21 cellular contexts compared by ENCODE assay signal in the genomic region with DNA sequence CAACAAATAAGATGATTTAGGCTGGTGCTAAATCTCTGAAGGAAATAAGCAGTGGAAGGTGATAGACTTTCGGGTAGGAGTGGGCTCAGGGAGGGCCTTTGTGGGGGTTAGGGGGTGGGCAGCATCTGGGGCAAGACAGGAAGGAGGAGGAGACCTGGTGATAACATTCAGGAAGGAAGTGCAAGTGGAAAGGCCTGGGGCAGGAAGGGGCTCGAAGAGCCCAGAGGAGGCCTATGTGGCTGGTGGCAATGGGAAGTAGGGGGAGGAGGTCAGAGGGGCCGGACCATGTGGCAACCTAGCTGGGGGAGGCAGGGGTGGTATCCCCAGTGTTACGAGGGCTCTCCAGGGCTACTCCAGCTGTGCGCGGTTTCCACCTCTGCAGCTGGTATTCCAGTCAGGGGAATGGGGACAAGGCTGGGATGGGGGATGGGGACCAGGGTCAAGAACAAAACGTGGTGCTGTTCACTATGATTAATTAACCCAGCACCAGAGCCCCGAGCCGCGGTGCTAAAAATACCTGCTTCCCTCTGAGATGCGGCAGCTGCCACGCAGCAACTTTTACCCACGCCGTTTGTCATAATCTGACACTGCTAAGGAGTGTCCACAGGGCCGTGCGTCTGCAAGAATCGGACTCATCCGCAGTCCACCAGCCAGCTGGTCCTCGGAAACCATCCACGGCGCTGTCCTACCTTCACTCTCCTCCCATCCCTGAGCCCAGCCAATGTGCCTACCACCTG. TPM values are rescaled to one million over a fixed set of nuclear protein-coding genes. Genes with fewer than 3 reads are reported as not detected.
DNase-seq lines count a peak whose midpoint lies in the region; ATAC-seq and TF ChIP-seq lines count a peak whose summit lies in the region.
"Had no signal": no experiment of that assay in that cellular context is flagged by ENCODE, and none has a peak within 500 bp of the region (broad histone marks: within the 10 kb centered on the region; RNA-seq: fewer than 3 reads in every experiment).

No MANE protein-coding gene starts in this region.

- no peaks in the 10 kb centered on the region for H3K36me3 Mint-ChIP-seq in endothelial cell (ENCODE audit: low read depth, unreplicated experiment)
- H3K36me3 Mint-ChIP-seq: naive B cell had no signal

- peak overlapping the region; percentile 4 for H3K27ac Mint-ChIP-seq in endothelial cell (ENCODE audit: unreplicated experiment)
- H3K27ac Mint-ChIP-seq: activated CD4-positive, alpha-beta T cell treated with anti-CD3 and anti-CD28 coated beads, Interleukin-2, amount 10 ng/mL, durations not matched to agents 7 days and 5 days; activated T-cell treated with anti-CD3 and anti-CD28 coated beads, Interleukin-2, amount 50 U/mL, for 72 hours; T-helper 2 cell treated with Interferon-gamma antibody and Interleukin-4, amounts not matched to agents 5 μg/mL and 100 μg/mL, for 36 hours had no signal

- H3K9ac ChIP-seq in mammary epithelial cell (ENCODE audit: insufficient read depth, low read length): no peak overlapping the region
- H3K9ac ChIP-seq: GM23248 had no signal

- H2AFZ ChIP-seq in mammary epithelial cell (ENCODE audit: low read depth, low read length): no peak overlapping the region
- H2AFZ ChIP-seq: GM23248 had no signal

- H3K36me3 ChIP-seq in upper lobe of right lung (no peaks in the 10 kb centered on the region), mammary epithelial cell (ENCODE audit: insufficient read depth, low read length) (no peaks in the 10 kb centered on the region)

- peak overlapping the region; percentile 42 for H3K4me3 Mint-ChIP-seq in endothelial cell (ENCODE audit: unreplicated experiment)
- H3K4me3 Mint-ChIP-seq: activated CD4-positive, alpha-beta T cell treated with anti-CD3 and anti-CD28 coated beads, Interleukin-2, amount 10 ng/mL, durations not matched to agents 7 days and 5 days; activated T-cell treated with anti-CD3 and anti-CD28 coated beads, Interleukin-2, amount 50 U/mL, for 72 hours; T-helper 2 cell treated with Interferon-gamma antibody and Interleukin-4, amounts not matched to agents 5 μg/mL and 100 μg/mL, for 36 hours had no signal

- H3K4me3 ChIP-seq in upper lobe of right lung (no peak overlapping the region), mammary epithelial cell (replicated peaks in 1 of 3; ENCODE audit: insufficient read depth in 1 of 3, low read depth in 2 of 3, low read length in 3 of 3) (no peak overlapping the region)
- H3K4me3 ChIP-seq: GM23248, testis had no signal

- H3K9me3 Mint-ChIP-seq in endothelial cell (ENCODE audit: unreplicated experiment): peaks cover 4% of the 10 kb centered on the region
- H3K9me3 Mint-ChIP-seq: activated CD4-positive, alpha-beta T cell treated with anti-CD3 and anti-CD28 coated beads, Interleukin-2, amount 10 ng/mL, durations not matched to agents 7 days and 5 days; activated T-cell treated with anti-CD3 and anti-CD28 coated beads, Interleukin-2, amount 50 U/mL, for 72 hours; naive B cell; T-helper 2 cell treated with Interferon-gamma antibody and Interleukin-4, amounts not matched to agents 5 μg/mL and 100 μg/mL, for 36 hours had no signal

- H3K4me1 ChIP-seq in upper lobe of right lung (peaks cover 12% of the 10 kb centered on the region), mammary epithelial cell (ENCODE audit: insufficient read depth, low read length) (no peaks in the 10 kb centered on the region)

- in situ Hi-C loops in mammary epithelial cell (cut with MboI; ENCODE audit: low sequenced_read_pairs in 2 of 2): no loop called here

- peaks cover 38% of the 10 kb centered on the region for H3K4me1 Mint-ChIP-seq in endothelial cell (ENCODE audit: unreplicated experiment)

- H3K27me3 Mint-ChIP-seq in endothelial cell (ENCODE audit: unreplicated experiment): peaks cover 5% of the 10 kb centered on the region

- WGBS in mammary epithelial cell (ENCODE audit: low coverage, missing lambda C conversion rate): 62% methylated on average over 9 of the region's 21 CpGs

- H3K79me2 ChIP-seq in mammary epithelial cell (ENCODE audit: insufficient read depth, low read length): no peaks in the 10 kb centered on the region

- ATAC-seq in upper lobe of right lung (peak; percentile 18), HG02588 (IDR thresholded peaks at IDR 0.05; ENCODE audit: unreplicated experiment) (no peak), GM18870 (IDR thresholded peaks at IDR 0.05; ENCODE audit: unreplicated experiment) (no peak)
- ATAC-seq: activated T-cell treated with anti-CD3 and anti-CD28 coated beads, Interleukin-2, amount 50 U/mL, for 72 hours had no signal

- H3K4me2 ChIP-seq in mammary epithelial cell (ENCODE audit: insufficient read depth, low read depth, low read length): no peak overlapping the region

- DNase-seq in SIG-M5 treated with dmso at 0.1 percent for 504 hours (lab: John Stamatoyannopoulos, UW; ENCODE audit: unreplicated experiment): peak; percentile 13
- no peak for DNase-seq in SIG-M5 (lab: John Stamatoyannopoulos, UW)
- DNase-seq in SKM-1 treated with dmso at 0.1 percent for 144 hours (lab: John Stamatoyannopoulos, UW; ENCODE audit: unreplicated experiment): peak; percentile 79
- DNase-seq in endothelial cell (ENCODE audit: low spot score): no peak
- no peak for DNase-seq in upper lobe of right lung
- DNase-seq in mammary epithelial cell: no peak
- DNase-seq: 8988T; activated CD4-positive, alpha-beta T cell treated with anti-CD3 and anti-CD28 coated beads, Interleukin-2, amount 10 ng/mL, durations not matched to agents 7 days and 5 days; activated T-cell treated with anti-CD3 and anti-CD28 coated beads, Interleukin-2, amount 50 U/mL, for 72 hours; DMS79; foreskin fibroblast; GM23248; naive B cell; NCI-H774; retina had no signal

- no peaks in the 10 kb centered on the region for H3K27me3 ChIP-seq in upper lobe of right lung
- H3K27me3 ChIP-seq in mammary epithelial cell (ENCODE audit: insufficient read depth, low read length): no peaks in the 10 kb centered on the region
- H3K27me3 ChIP-seq: testis had no signal

- H3K9me3 ChIP-seq in upper lobe of right lung (no peaks in the 10 kb centered on the region), mammary epithelial cell (replicated peaks; ENCODE audit: insufficient read depth, low read length) (no peaks in the 10 kb centered on the region)
- H3K9me3 ChIP-seq: testis had no signal

- CTCF ChIA-PET in mammary epithelial cell (lab: Charles Lee; ENCODE audit: low non-redundant PET): no interaction called here

- dilution Hi-C loops in mammary epithelial cell (cut with HindIII; ENCODE audit: low sequenced_read_pairs): loop anchor here (5.0 to 25.0 kb wide), 2 partner anchors 78 to 638 kb away; no protein-coding TSS in a partner anchor

- H3K27ac ChIP-seq in upper lobe of right lung: no peak overlapping the region
- H3K27ac ChIP-seq in mammary epithelial cell (ENCODE audit: insufficient read depth, low read depth, low read length): no peak overlapping the region
- H3K27ac ChIP-seq: C4-2B, GM23248, testis had no signal

- TF ChIP-seq CTCF in endothelial cell (IDR thresholded peaks at IDR 0.05; ENCODE audit: unreplicated experiment) (no peak), upper lobe of right lung (IDR thresholded peaks at IDR 0.05) (no peak), mammary epithelial cell (conservative IDR thresholded peaks at IDR 0.05 in 1 of 2, IDR thresholded peaks at IDR 0.05 in 1 of 2; ENCODE audit: extremely low read depth in 1 of 2, insufficient read depth in 1 of 2, low read depth in 1 of 2, low read length in 2 of 2) (no peak)

- H4K20me1 ChIP-seq in mammary epithelial cell (ENCODE audit: insufficient read depth, low read length): no peaks in the 10 kb centered on the region

- BruUV-seq in mammary epithelial cell (replicated peaks; lab: Mats Ljungman, UMichigan): no TSS peak

- intact Hi-C loops in upper lobe of right lung (cut with DNase I): loop anchor here (10.0 kb wide), 1 partner anchor 85 kb away; no protein-coding TSS in a partner anchor
- intact Hi-C loops in mammary epithelial cell (cut with micrococcal nuclease): no loop called here

RNA-seq across cellular contexts. Expression of a gene that starts 5.2 kb away (rescaled TPM):
- total RNA-seq in endothelial cell (ENCODE audit: unreplicated experiment) (not detected), upper lobe of right lung (not detected), mammary epithelial cell (not detected)
- not detected for polyA plus RNA-seq in mammary epithelial cell
- not detected for polyA minus RNA-seq in mammary epithelial cell
- total RNA-seq: activated CD4-positive, alpha-beta T cell treated with anti-CD3 and anti-CD28 coated beads, Interleukin-2, amount 10 ng/mL, durations not matched to agents 7 days and 5 days; activated T-cell treated with anti-CD3 and anti-CD28 coated beads, Interleukin-2, amount 50 U/mL, for 72 hours; GM23248; liver had no signal
- polyA plus RNA-seq: GM23248, liver had no signal

Comparison
In these comparisons a context has a peak if more than half of its experiments do, and no peak if none do; other contexts are left out.
1. DNase-seq: peak in SIG-M5 treated with dmso at 0.1 percent for 504 hours (single experiment) and SKM-1 treated with dmso at 0.1 percent for 144 hours (single experiment); none in SIG-M5 (single experiment), endothelial cell (single experiment), upper lobe of right lung (single experiment) and mammary epithelial cell (single experiment).